ENCODE assay signal across 1 cellular context in genomic region chr5:149379177-149379761, GRCh38.
TF ChIP-seq lines count a peak whose summit lies in the region.

TSS of gene IL17B (minus strand) at chr5:149379292. CDS start at chr5:149379225, 67 bp downstream.

TF ChIP-seq in HepG2, 621 proteins besides CTCF, POLR2A, EP300 and RAD21 (continued from another document):
- TF ChIP-seq ZNF776 (CRISPR knock-in tag; IDR thresholded peaks at IDR 0.05) (0 out of 2 replicates have a peak, but pooled peaks have one; percentile 22), SAFB2 (CRISPR knock-in tag; IDR thresholded peaks at IDR 0.05; ENCODE audit: borderline replicate concordance, low read depth) (no peak), ZMYM3 (CRISPR knock-in tag; IDR thresholded peaks at IDR 0.05) (peak; percentile 63; the same call in 1 of the 2 replicates), ZBTB7A (CRISPR knock-in tag; IDR thresholded peaks at IDR 0.05) (0 out of 2 replicates have a peak, but pooled peaks have one; percentile 37), ZMAT3 (CRISPR knock-in tag; conservative IDR thresholded peaks at IDR 0.05) (no peak), STAG1 (CRISPR knock-in tag; IDR thresholded peaks at IDR 0.05) (no peak), NCOA5 (CRISPR knock-in tag; IDR thresholded peaks at IDR 0.05) (no peak), ZFX (CRISPR knock-in tag; IDR thresholded peaks at IDR 0.05; ENCODE audit: low read depth) (peak; percentile 53; the same call in 1 of the 2 replicates), ZNF577 (CRISPR knock-in tag; IDR thresholded peaks at IDR 0.05; ENCODE audit: borderline replicate concordance, low read depth) (no peak), DNMT1 (CRISPR knock-in tag; IDR thresholded peaks at IDR 0.05) (no peak), BCL6 (CRISPR knock-in tag; IDR thresholded peaks at IDR 0.05) (no peak), RXRB (CRISPR knock-in tag; IDR thresholded peaks at IDR 0.05; ENCODE audit: borderline replicate concordance) (no peak), ZFYVE20 (CRISPR knock-in tag; IDR thresholded peaks at IDR 0.05; ENCODE audit: borderline replicate concordance, low read depth) (no peak), USF2 (IDR thresholded peaks at IDR 0.05; ENCODE audit: low read depth, low read length) (no peak), USF2 (CRISPR knock-in tag; IDR thresholded peaks at IDR 0.05; ENCODE audit: borderline replicate concordance) (no peak), FUBP1 (CRISPR knock-in tag; IDR thresholded peaks at IDR 0.05; ENCODE audit: borderline replicate concordance) (no peak), SMC3 (IDR thresholded peaks at IDR 0.05; ENCODE audit: low read length) (no peak), ZBTB3 (CRISPR knock-in tag; IDR thresholded peaks at IDR 0.05; ENCODE audit: borderline replicate concordance, low read depth) (no peak), ZNF230 (CRISPR knock-in tag; IDR thresholded peaks at IDR 0.05) (0 out of 2 replicates have a peak, but pooled peaks have one; percentile 36), TFAP4 (IDR thresholded peaks at IDR 0.05; ENCODE audit: borderline replicate concordance, low read depth) (no peak), ELF4 (CRISPR knock-in tag; IDR thresholded peaks at IDR 0.05; ENCODE audit: borderline replicate concordance) (no peak), FOXP4 (CRISPR knock-in tag; IDR thresholded peaks at IDR 0.05) (no peak), ZNF335 (CRISPR knock-in tag; IDR thresholded peaks at IDR 0.05) (no peak), ATRX (CRISPR knock-in tag; IDR thresholded peaks at IDR 0.05; ENCODE audit: borderline replicate concordance) (no peak), ZNF282 (IDR thresholded peaks at IDR 0.05; ENCODE audit: partially characterized antibody) (no peak), SNAPC2 (CRISPR knock-in tag; IDR thresholded peaks at IDR 0.05) (no peak), ZBTB21 (CRISPR knock-in tag; IDR thresholded peaks at IDR 0.05) (no peak), ZNF567 (CRISPR knock-in tag; IDR thresholded peaks at IDR 0.05; ENCODE audit: borderline replicate concordance) (no peak), ZHX1 (CRISPR knock-in tag; IDR thresholded peaks at IDR 0.05; ENCODE audit: low read depth) (no peak), NFATC3 (CRISPR knock-in tag; IDR thresholded peaks at IDR 0.05) (no peak)
